In the genomic region with DNA sequence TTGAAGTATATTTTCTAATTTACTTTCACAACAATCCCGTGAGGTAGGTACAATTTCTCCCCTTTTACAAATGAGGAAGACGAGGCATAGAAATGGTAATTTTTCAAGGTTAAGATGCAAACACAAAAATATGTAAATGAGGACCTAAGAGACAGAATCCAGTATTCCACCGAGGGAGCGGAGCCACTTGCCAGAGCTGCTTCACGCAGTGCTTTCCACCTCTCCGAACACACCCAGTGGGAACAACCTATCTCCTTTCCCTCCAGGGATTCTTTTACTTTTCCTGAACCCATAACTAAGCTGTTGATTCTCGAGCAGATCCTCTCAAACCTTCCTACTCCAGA, we compare ENCODE assay signal across 8 cellular contexts. TPM values are rescaled to one million over a fixed set of nuclear protein-coding genes. Genes with fewer than 3 reads are reported as not detected.
A peak's percentile ranks its signal among the peaks of the same experiment; 100 is the strongest.
DNase-seq lines count a peak whose midpoint lies in the region; ATAC-seq, FAIRE-seq and TF ChIP-seq lines count a peak whose summit lies in the region.

No MANE protein-coding gene starts in this region.

- peaks cover 60% of the 10 kb centered on the region for H3K79me2 ChIP-seq in K562 (ENCODE audit: control insufficient read depth, insufficient read depth, low read length)

- peak overlapping the region; percentile 98 to 100 for H3K4me3 Mint-ChIP-seq in activated T-cell treated with anti-CD3 and anti-CD28 coated beads, Interleukin-2, amount 50 U/mL, for 72 hours

- in situ Hi-C loops in K562 (cut with MboI): no loop called here

- TSS peak; percentile 33 for BruUV-seq in K562 (replicated peaks; lab: Mats Ljungman, UMichigan)

- no peaks in the 10 kb centered on the region for H3K27me3 Mint-ChIP-seq in activated T-cell treated with anti-CD3 and anti-CD28 coated beads, Interleukin-2, amount 50 U/mL, for 72 hours (ENCODE audit: low read depth)

- peak overlapping the region; percentile 68 for H3K4me3 ChIP-seq in K562
- H3K4me3 ChIP-seq in upper lobe of left lung: peak overlapping the region; percentile 77 to 96 (median 82)

- TF ChIP-seq CTCF in K562 (IDR thresholded peaks at IDR 0.05 in 2 of 3, conservative IDR thresholded peaks at IDR 0.05 in 1 of 3; ENCODE audit: insufficient read depth in 2 of 3, low read depth in 1 of 3, low read length in 3 of 3) (no peak), upper lobe of left lung (IDR thresholded peaks at IDR 0.05) (peak in 1 of 6 experiments; percentile 11), GM20000 (IDR thresholded peaks at IDR 0.05; ENCODE audit: extremely low read depth, missing control alignments) (no peak)

- peak overlapping the region; percentile 69 to 93; a peak in 3 of 4 replicates for H3K9ac ChIP-seq in K562 (ENCODE audit: insufficient read depth in 1 of 2, low read depth in 2 of 2, low read length in 2 of 2)

- H3K4me1 ChIP-seq in K562 (replicated peaks in 1 of 2; ENCODE audit: control insufficient read depth in 2 of 2, insufficient read depth in 2 of 2, low read length in 2 of 2) (peaks cover 9 to 12% of the 10 kb centered on the region in 2 experiments; a peak in 4 of 5 replicates), upper lobe of left lung (peaks cover 10 to 33% (median 27%) of the 10 kb centered on the region in 4 donors)

- CTCF ChIA-PET in K562 (lab: Yijun Ruan, JAX; ENCODE audit: low intra/inter-chr PET ratio): no interaction called here

- H3K27ac Mint-ChIP-seq in activated T-cell treated with anti-CD3 and anti-CD28 coated beads, Interleukin-2, amount 50 U/mL, for 72 hours: peak overlapping the region; percentile 91

- ATAC-seq in activated T-cell treated with anti-CD3 and anti-CD28 coated beads, Interleukin-2, amount 50 U/mL, for 72 hours (replicated peaks in 1 of 2): no peak
- peak; percentile 6 for ATAC-seq in K562
- no peak for ATAC-seq in upper lobe of left lung (ENCODE audit: low FRiP score in 2 of 2)

- intact Hi-C loops in K562 (cut with micrococcal nuclease): loop anchor here (5.0 to 10.0 kb wide), 2 partner anchors 44 to 357 kb away; a partner anchor contains a TSS

- TF ChIP-seq POLR2A in K562 (conservative IDR thresholded peaks at IDR 0.05): no peak
- TF ChIP-seq POLR2A in upper lobe of left lung (IDR thresholded peaks at IDR 0.05): no peak

- H3K27me3 ChIP-seq in K562 (ENCODE audit: control insufficient read depth in 2 of 2, insufficient read depth in 2 of 2, low read length in 2 of 2): no peaks in the 10 kb centered on the region
- H3K27me3 ChIP-seq in upper lobe of left lung: no peaks in the 10 kb centered on the region

- no peak for TF ChIP-seq RAD21 in K562 (CRISPR knock-in tag; conservative IDR thresholded peaks at IDR 0.05 in 1 of 2, IDR thresholded peaks at IDR 0.05 in 1 of 2)

- 0 out of 2 replicates have a peak, but pooled peaks cover 6% of the 10 kb centered on the region for H4K20me1 ChIP-seq in K562 (replicated peaks; ENCODE audit: control insufficient read depth, insufficient read depth, low read length)

- H3K9me3 ChIP-seq in K562 (replicated peaks; ENCODE audit: control insufficient read depth, insufficient read depth, low read depth, low read length) (no peaks in the 10 kb centered on the region), upper lobe of left lung (no peaks in the 10 kb centered on the region)

- WGBS in K562 (ENCODE audit: insufficient coverage, low coverage, missing lambda C conversion rate): 0% methylated on average over 5 of the region's 7 CpGs
- 6 to 13% methylated on average over 7 of the region's 7 CpGs for WGBS in upper lobe of left lung, 2 donors

- FAIRE-seq in K562 (lab: Jason Lieb, UNC) (peak; percentile 62), urothelium cell line (lab: Jason Lieb, UNC) (no peak)

- H3K36me3 Mint-ChIP-seq in activated T-cell treated with anti-CD3 and anti-CD28 coated beads, Interleukin-2, amount 50 U/mL, for 72 hours (ENCODE audit: insufficient read depth in 2 of 2): peaks cover 20 to 21% of the 10 kb centered on the region in 2 donors

- TF ChIP-seq EP300 in K562 (IDR thresholded peaks at IDR 0.05; ENCODE audit: low read length) (no peak), upper lobe of left lung (IDR thresholded peaks at IDR 0.05) (no peak)

- H3K27ac ChIP-seq in K562 (ENCODE audit: extremely low read depth, low read depth, low read length): peak overlapping the region; percentile 81; the same call in 2 of the 3 replicates
- H3K27ac ChIP-seq in upper lobe of left lung: peak overlapping the region in 2 of 4 donors; percentile 86 to 96

- peak overlapping the region; percentile 89 for H3K4me2 ChIP-seq in K562 (ENCODE audit: insufficient read depth, low read length)

- H2AFZ ChIP-seq in K562 (ENCODE audit: low read depth, low read length): peak overlapping the region; percentile 74

- H3K9me3 Mint-ChIP-seq in activated T-cell treated with anti-CD3 and anti-CD28 coated beads, Interleukin-2, amount 50 U/mL, for 72 hours: no peaks in the 10 kb centered on the region

- H3K4me1 Mint-ChIP-seq in activated T-cell treated with anti-CD3 and anti-CD28 coated beads, Interleukin-2, amount 50 U/mL, for 72 hours (ENCODE audit: low read depth): peaks cover 55% of the 10 kb centered on the region

- no peaks in the 10 kb centered on the region for H3K9me1 ChIP-seq in K562 (ENCODE audit: control insufficient read depth, insufficient read depth, low read length)

- H3K36me3 ChIP-seq in K562 (ENCODE audit: control insufficient read depth, insufficient read depth, low read length) (no peaks in the 10 kb centered on the region), upper lobe of left lung (no peaks in the 10 kb centered on the region)

- POLR2A ChIA-PET in K562 (lab: Yijun Ruan, JAX): interaction anchor here (0.6 to 0.8 kb wide), 2 partner anchors 27 to 1343 kb away, joined by 3 to 4 read pairs; no protein-coding TSS in a partner anchor

- no peak for DNase-seq in activated T-cell treated with anti-CD3 and anti-CD28 coated beads, Interleukin-2, amount 50 U/mL, for 72 hours
- no peak for DNase-seq in activated T-cell treated with anti-CD3 and anti-CD28 coated beads, Interleukin-2, amount 50 U/mL, for 1 hour
- DNase-seq in K562 (ENCODE audit: extremely low read depth in 1 of 4, low spot score in 3 of 4) (peak in 1 of 4 experiments; percentile 10), medulla oblongata (ENCODE audit: extremely low spot score) (peak; percentile 28), upper lobe of left lung (no peak), urothelium cell line (ENCODE audit: low spot score) (no peak), GM20000 (ENCODE audit: low spot score) (no peak), SIG-M5 treated with dmso at 0.1 percent for 504 hours (lab: John Stamatoyannopoulos, UW; ENCODE audit: unreplicated experiment) (no peak)

TF ChIP-seq in K562, 482 proteins besides CTCF, POLR2A, EP300 and RAD21:
- TF ChIP-seq HNRNPUL1 (IDR thresholded peaks at IDR 0.05; ENCODE audit: low read length) (no peak), SIN3A (IDR thresholded peaks at IDR 0.05; ENCODE audit: borderline replicate concordance in 2 of 2, control insufficient read depth in 1 of 2, low read depth in 2 of 2, low read length in 2 of 2) (no peak), FOXK1 (CRISPR knock-in tag; IDR thresholded peaks at IDR 0.05; ENCODE audit: borderline replicate concordance) (no peak), DDX20 (tag; IDR thresholded peaks at IDR 0.05; ENCODE audit: low read depth) (no peak), HDAC1 (IDR thresholded peaks at IDR 0.05) (no peak), GATAD2A (IDR thresholded peaks at IDR 0.05) (no peak), HNRNPH1 (optimal IDR thresholded peaks at IDR 0.05; ENCODE audit: low read depth, low read length) (no peak), GTF2F1 (IDR thresholded peaks at IDR 0.05; ENCODE audit: low read depth, low read length) (no peak), HDAC6 (IDR thresholded peaks at IDR 0.05; ENCODE audit: low read depth, low read length) (no peak), SMAD2 (IDR thresholded peaks at IDR 0.05; ENCODE audit: low read depth, low read length) (no peak), CXXC5 (CRISPR knock-in tag; IDR thresholded peaks at IDR 0.05) (no peak), TRIM28 (IDR thresholded peaks at IDR 0.05) (no peak), CBX3 (IDR thresholded peaks at IDR 0.05; ENCODE audit: borderline replicate concordance in 1 of 2, low read length in 2 of 2) (no peak), ZNF507 (tag; conservative IDR thresholded peaks at IDR 0.05) (no peak)
- TF ChIP-seq, protein P1, sequence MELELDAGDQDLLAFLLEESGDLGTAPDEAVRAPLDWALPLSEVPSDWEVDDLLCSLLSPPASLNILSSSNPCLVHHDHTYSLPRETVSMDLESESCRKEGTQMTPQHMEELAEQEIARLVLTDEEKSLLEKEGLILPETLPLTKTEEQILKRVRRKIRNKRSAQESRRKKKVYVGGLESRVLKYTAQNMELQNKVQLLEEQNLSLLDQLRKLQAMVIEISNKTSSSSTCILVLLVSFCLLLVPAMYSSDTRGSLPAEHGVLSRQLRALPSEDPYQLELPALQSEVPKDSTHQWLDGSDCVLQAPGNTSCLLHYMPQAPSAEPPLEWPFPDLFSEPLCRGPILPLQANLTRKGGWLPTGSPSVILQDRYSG (tag; conservative IDR thresholded peaks at IDR 0.05; ENCODE audit: low read depth): no peak
TF ChIP-seq in K562: peak in this region for 0.

RNA-seq across cellular contexts. Expression of a gene that starts 1.6 kb away (rescaled TPM):
- total RNA-seq in activated T-cell treated with anti-CD3 and anti-CD28 coated beads, Interleukin-2, amount 50 U/mL, for 72 hours: 10 to 100 TPM; 53.6 to 73.5 TPM
- 19.1 and 97.1 TPM in 2 replicates for total RNA-seq in K562 (2011; cell fraction: chromatin; rRNA removed; ENCODE audit: low replicate concordance)
- 9.5 and 14.3 TPM in 2 replicates for total RNA-seq in K562 (2011; cell fraction: nucleolus; rRNA removed)
- 35.8 and 66.0 TPM in 2 replicates for total RNA-seq in K562 (2011; cell fraction: nucleoplasm; rRNA removed)
- total RNA-seq in K562 (2014; rRNA removed) (4.5 and 6.5 TPM in 2 replicates), K562 (2014; rRNA removed; fragmentation: Illumina TruSeq; extraction: Trizol) (12.2 and 12.3 TPM in 2 replicates), K562 (2015; rRNA removed; fragmentation: Illumina TruSeq; extraction: Trizol) (9.1 and 10.6 TPM in 2 replicates), K562 (2021) (7.4 and 9.8 TPM in 2 replicates), upper lobe of left lung (10 to 100 TPM; 18.4 to 30.8 (median 25.8) TPM)
- polyA plus RNA-seq in K562 (2011; rRNA removed) (6.8 and 7.0 TPM in 2 replicates), K562 (2014; fragmentation: Illumina TruSeq; extraction: Trizol) (4.0 and 5.0 TPM in 2 replicates), K562 (2014; fragmentation: Nextera tagmentation; extraction: Ambion mirVana) (1 to 10 TPM; 1.2 to 2.0 TPM), K562 (2014; rRNA removed) (3.7 TPM in 2 replicates)
- 1.4 and 2.5 TPM in 2 replicates for polyA plus RNA-seq in K562 (2011; cell fraction: cytosol; rRNA removed)
- 8.2 and 12.3 TPM in 2 replicates for polyA plus RNA-seq in K562 (2011; cell fraction: nucleus; rRNA removed)
- 3.3 TPM in 2 replicates for polyA plus RNA-seq in K562 (2012)
- polyA minus RNA-seq in K562 (2011; rRNA and poly(A)+ RNA removed): 22.6 and 23.1 TPM in 2 replicates
- polyA minus RNA-seq in K562 (2011; cell fraction: cytosol; rRNA and poly(A)+ RNA removed): 2.8 and 2.9 TPM in 2 replicates
- 23.0 and 39.1 TPM in 2 replicates for polyA minus RNA-seq in K562 (2011; cell fraction: nucleus; rRNA and poly(A)+ RNA removed)
